In genomic region chr12:103181366-103182152, GRCh38 we compare ENCODE assay signal across 13 cellular contexts.
DNase-seq lines count a peak whose midpoint lies in the region; ATAC-seq, FAIRE-seq and TF ChIP-seq lines count a peak whose summit lies in the region.
"Had no signal": no experiment of that assay in that cellular context is flagged by ENCODE, and none has a peak within 500 bp of the region (broad histone marks: within the 10 kb centered on the region; RNA-seq: fewer than 3 reads in every experiment).

No MANE protein-coding gene starts in this region.

- peak in 2 of 3 experiments; percentile 6 to 49; a peak in 2 of 6 replicates for TF ChIP-seq CTCF in GM12878 (IDR thresholded peaks at IDR 0.05 in 2 of 3, conservative IDR thresholded peaks at IDR 0.05 in 1 of 3; ENCODE audit: control insufficient read depth in 2 of 3, extremely low read depth in 1 of 3, insufficient read depth in 1 of 3, low read depth in 3 of 3, low read length in 3 of 3)
- TF ChIP-seq CTCF in osteoblast (IDR thresholded peaks at IDR 0.05; ENCODE audit: extremely low read depth, low read depth, low read length): no peak
- TF ChIP-seq CTCF in mammary epithelial cell (conservative IDR thresholded peaks at IDR 0.05 in 1 of 2, IDR thresholded peaks at IDR 0.05 in 1 of 2; ENCODE audit: extremely low read depth in 1 of 2, insufficient read depth in 1 of 2, low read depth in 1 of 2, low read length in 2 of 2): no peak

- ATAC-seq in GM18873 (IDR thresholded peaks at IDR 0.05; ENCODE audit: low FRiP score, unreplicated experiment): peak; percentile 92
- ATAC-seq in GM21528 (IDR thresholded peaks at IDR 0.05; ENCODE audit: low FRiP score, unreplicated experiment): peak; percentile 87
- peak; percentile 86 for ATAC-seq in HG03103 (IDR thresholded peaks at IDR 0.05; ENCODE audit: low read depth, unreplicated experiment)
- ATAC-seq in GM12878: peak; percentile 96
- ATAC-seq: effector memory CD8-positive, alpha-beta T cell had no signal

- H3K4me2 ChIP-seq in GM12878 (ENCODE audit: control insufficient read depth, insufficient read depth): 0 out of 2 replicates have a peak overlapping the region, but pooled peaks have one; percentile 23
- H3K4me2 ChIP-seq in osteoblast (ENCODE audit: insufficient read depth, low read length): no peak overlapping the region
- H3K4me2 ChIP-seq in mammary epithelial cell (ENCODE audit: insufficient read depth, low read depth, low read length): no peak overlapping the region
- H3K4me2 ChIP-seq: hepatocyte had no signal

- H3K4me3 ChIP-seq in GM12878: no peak overlapping the region
- no peak overlapping the region for H3K4me3 ChIP-seq in osteoblast (ENCODE audit: insufficient read depth, low read length)
- no peak overlapping the region for H3K4me3 ChIP-seq in mammary epithelial cell (replicated peaks in 1 of 3; ENCODE audit: insufficient read depth in 1 of 3, low read depth in 2 of 3, low read length in 3 of 3)
- H3K4me3 ChIP-seq: hepatocyte, right atrium auricular region, uterus had no signal

- peak overlapping the region; percentile 45; the same call in 1 of the 2 replicates for H3K27ac ChIP-seq in GM12878 (ENCODE audit: control insufficient read depth, insufficient read depth)
- H3K27ac ChIP-seq in osteoblast (ENCODE audit: low read depth, low read length): no peak overlapping the region
- H3K27ac ChIP-seq in mammary epithelial cell (ENCODE audit: insufficient read depth, low read depth, low read length): no peak overlapping the region
- H3K27ac ChIP-seq: hepatocyte, right atrium auricular region, uterus had no signal

- no peaks in the 10 kb centered on the region for H3K27me3 Mint-ChIP-seq in activated CD4-positive, alpha-beta T cell treated with anti-CD3 and anti-CD28 coated beads, Interleukin-2, amount 10 ng/mL, durations not matched to agents 7 days and 5 days

- H3K36me3 ChIP-seq in GM12878 (ENCODE audit: control insufficient read depth in 2 of 2, insufficient read depth in 2 of 2, low read length in 1 of 2): no peaks in the 10 kb centered on the region
- H3K36me3 ChIP-seq in osteoblast (ENCODE audit: insufficient read depth, low read length): no peaks in the 10 kb centered on the region
- no peaks in the 10 kb centered on the region for H3K36me3 ChIP-seq in mammary epithelial cell (ENCODE audit: insufficient read depth, low read length)
- H3K36me3 ChIP-seq: right atrium auricular region, uterus had no signal

- no peaks in the 10 kb centered on the region for H4K20me1 ChIP-seq in GM12878 (ENCODE audit: control insufficient read depth, insufficient read depth)
- H4K20me1 ChIP-seq in osteoblast (ENCODE audit: insufficient read depth, low read length): no peaks in the 10 kb centered on the region
- no peaks in the 10 kb centered on the region for H4K20me1 ChIP-seq in mammary epithelial cell (ENCODE audit: insufficient read depth, low read length)

- intact Hi-C loops in GM12878 (cut with micrococcal nuclease; ENCODE audit: unreplicated experiment) (loop anchor here (1.0 to 5.0 kb wide), 8 partner anchors 39 to 323 kb away; no protein-coding TSS in a partner anchor), mammary epithelial cell (cut with micrococcal nuclease) (no loop called here)

- no peak for TF ChIP-seq POLR2A in GM12878 (IDR thresholded peaks at IDR 0.05; ENCODE audit: low read depth, low read length)

- dilution Hi-C loops in mammary epithelial cell (cut with HindIII; ENCODE audit: low sequenced_read_pairs): no loop called here

- H3K9ac ChIP-seq in GM12878 (ENCODE audit: control insufficient read depth, insufficient read depth, low read length) (no peak overlapping the region), mammary epithelial cell (ENCODE audit: insufficient read depth, low read length) (no peak overlapping the region)

- H3K79me2 ChIP-seq in GM12878 (ENCODE audit: control insufficient read depth, insufficient read depth, low read length) (no peaks in the 10 kb centered on the region), osteoblast (ENCODE audit: insufficient read depth, low read length) (no peaks in the 10 kb centered on the region), mammary epithelial cell (ENCODE audit: insufficient read depth, low read length) (no peaks in the 10 kb centered on the region)
- H3K79me2 ChIP-seq: hepatocyte had no signal

- peak in 1 of 2 experiments; percentile 68; a peak in 2 of 4 replicates for TF ChIP-seq EP300 in GM12878 (IDR thresholded peaks at IDR 0.05; ENCODE audit: borderline replicate concordance in 1 of 2, control insufficient read depth in 1 of 2, low read depth in 2 of 2, low read length in 2 of 2)

- H3K9me3 ChIP-seq in GM12878 (replicated peaks; ENCODE audit: control insufficient read depth, insufficient read depth, low read length): peaks cover 3% of the 10 kb centered on the region
- H3K9me3 ChIP-seq in osteoblast (ENCODE audit: low read depth, low read length): no peaks in the 10 kb centered on the region
- H3K9me3 ChIP-seq in mammary epithelial cell (replicated peaks; ENCODE audit: insufficient read depth, low read length): no peaks in the 10 kb centered on the region
- H3K9me3 ChIP-seq: right atrium auricular region, uterus had no signal

- SMC1A ChIA-PET in GM12878 (lab: Charles Lee; ENCODE audit: uncharacterized antibody, unreplicated experiment): interaction anchor here (0.5 to 5.8 kb wide), 50 partner anchors 9 to 1171 kb away, joined by 3 to 72 read pairs (median 6); partner anchors contain the start of gene C12orf42

- DNase-seq in GM12878 (ENCODE audit: low read depth, low spot score): peak; percentile 88
- no peak for DNase-seq in osteoblast (ENCODE audit: insufficient read length, low spot score, missing footprints)
- DNase-seq in UCSD-AML1 (lab: John Stamatoyannopoulos, UW; ENCODE audit: unreplicated experiment): no peak
- DNase-seq in mammary epithelial cell: no peak
- no peak for DNase-seq in activated CD4-positive, alpha-beta T cell treated with anti-CD3 and anti-CD28 coated beads, Interleukin-2, amount 10 ng/mL, durations not matched to agents 7 days and 5 days
- DNase-seq: effector memory CD8-positive, alpha-beta T cell; SW 1271; uterus had no signal

- H3K27ac Mint-ChIP-seq in activated CD4-positive, alpha-beta T cell treated with anti-CD3 and anti-CD28 coated beads, Interleukin-2, amount 10 ng/mL, durations not matched to agents 7 days and 5 days: no peak overlapping the region
- H3K27ac Mint-ChIP-seq: effector memory CD8-positive, alpha-beta T cell had no signal

- peak; percentile 71 for TF ChIP-seq RAD21 in GM12878 (IDR thresholded peaks at IDR 0.05; ENCODE audit: insufficient read depth, low read depth, low read length)

- no peak overlapping the region for H3K4me3 Mint-ChIP-seq in activated CD4-positive, alpha-beta T cell treated with anti-CD3 and anti-CD28 coated beads, Interleukin-2, amount 10 ng/mL, durations not matched to agents 7 days and 5 days
- H3K4me3 Mint-ChIP-seq: effector memory CD8-positive, alpha-beta T cell had no signal

- in situ Hi-C loops in GM12878 (cut with MboI): loop anchor here (5.0 kb wide), 1 partner anchor 321 kb away; no protein-coding TSS in a partner anchor
- in situ Hi-C loops in mammary epithelial cell (cut with MboI; ENCODE audit: low sequenced_read_pairs in 2 of 2): no loop called here

- BruUV-seq in GM12878 (replicated peaks; lab: Mats Ljungman, UMichigan) (no TSS peak), mammary epithelial cell (replicated peaks; lab: Mats Ljungman, UMichigan) (no TSS peak)

- H3K9me3 Mint-ChIP-seq in activated CD4-positive, alpha-beta T cell treated with anti-CD3 and anti-CD28 coated beads, Interleukin-2, amount 10 ng/mL, durations not matched to agents 7 days and 5 days: peaks cover 3% of the 10 kb centered on the region

- WGBS in GM12878 (ENCODE audit: insufficient coverage, insufficient replicate concordance, low lambda C conversion rate, missing lambda C conversion rate): 0% methylated on average over 6 of the region's 6 CpGs
- WGBS in mammary epithelial cell (ENCODE audit: low coverage, missing lambda C conversion rate): 67% methylated on average over 6 of the region's 6 CpGs

- RAD21 ChIA-PET in GM12878 (lab: Charles Lee; ENCODE audit: unreplicated experiment): interaction anchor here (0.6 to 4.8 kb wide), 48 partner anchors 9 to 367 kb away, joined by 3 to 67 read pairs (median 6); no protein-coding TSS in a partner anchor

- CTCF ChIA-PET in GM12878 (lab: Yijun Ruan, JAX): interaction anchor here (0.6 to 3.4 kb wide), 34 partner anchors 9 to 450 kb away, joined by 3 to 39 read pairs (median 4); no protein-coding TSS in a partner anchor
- CTCF ChIA-PET in mammary epithelial cell (lab: Charles Lee; ENCODE audit: low non-redundant PET): no interaction called here
- CTCF ChIA-PET in activated CD4-positive, alpha-beta T cell treated with anti-CD3 and anti-CD28 coated beads, Interleukin-2, amount 10 ng/mL, durations not matched to agents 7 days and 5 days (lab: Charles Lee): no interaction called here

- H3K27me3 ChIP-seq in GM12878 (replicated peaks in 1 of 2; ENCODE audit: control insufficient read depth in 2 of 2, insufficient read depth in 2 of 2, low read length in 1 of 2) (no peaks in the 10 kb centered on the region), osteoblast (ENCODE audit: insufficient read depth, low read length) (no peaks in the 10 kb centered on the region), mammary epithelial cell (ENCODE audit: insufficient read depth, low read length) (no peaks in the 10 kb centered on the region)
- H3K27me3 ChIP-seq: hepatocyte, right atrium auricular region, uterus had no signal

- FAIRE-seq in GM12878 (lab: Jason Lieb, UNC): peak; percentile 75

- H3K4me1 Mint-ChIP-seq in activated CD4-positive, alpha-beta T cell treated with anti-CD3 and anti-CD28 coated beads, Interleukin-2, amount 10 ng/mL, durations not matched to agents 7 days and 5 days: no peaks in the 10 kb centered on the region

- POLR2A ChIA-PET in GM12878 (lab: Charles Lee): interaction anchor here (0.6 to 2.1 kb wide), 12 partner anchors 37 to 233 kb away, joined by 3 to 8 read pairs (median 3); no protein-coding TSS in a partner anchor
- POLR2A ChIA-PET in activated CD4-positive, alpha-beta T cell treated with anti-CD3 and anti-CD28 coated beads, Interleukin-2, amount 10 ng/mL, durations not matched to agents 7 days and 5 days (lab: Charles Lee): no interaction called here

- peak overlapping the region; percentile 58 for H2AFZ ChIP-seq in GM12878 (ENCODE audit: control insufficient read depth, low read depth, low read length)
- no peak overlapping the region for H2AFZ ChIP-seq in osteoblast (ENCODE audit: low read length)
- H2AFZ ChIP-seq in mammary epithelial cell (ENCODE audit: low read depth, low read length): no peak overlapping the region
- H2AFZ ChIP-seq: hepatocyte had no signal

- no peaks in the 10 kb centered on the region for H3K36me3 Mint-ChIP-seq in activated CD4-positive, alpha-beta T cell treated with anti-CD3 and anti-CD28 coated beads, Interleukin-2, amount 10 ng/mL, durations not matched to agents 7 days and 5 days (ENCODE audit: low read depth)

- H3K4me1 ChIP-seq in GM12878 (ENCODE audit: control insufficient read depth, insufficient read depth, low read length): no peaks in the 10 kb centered on the region
- H3K4me1 ChIP-seq in osteoblast (ENCODE audit: insufficient read depth, low read length): no peaks in the 10 kb centered on the region
- no peaks in the 10 kb centered on the region for H3K4me1 ChIP-seq in mammary epithelial cell (ENCODE audit: insufficient read depth, low read length)
- H3K4me1 ChIP-seq: right atrium auricular region, uterus had no signal

TF ChIP-seq in GM12878, 131 proteins besides CTCF, POLR2A, EP300 and RAD21 (continues in another document):
- no peak for TF ChIP-seq HDAC6 (IDR thresholded peaks at IDR 0.05; ENCODE audit: unreplicated experiment)

Comparison
In these comparisons a context has a peak if more than half of its experiments do, and no peak if none do; other contexts are left out.
1. CTCF ChIP-seq: peak in GM12878 (2 of 3); none in osteoblast (single experiment) and mammary epithelial cell (0 of 2).
2. Peak in every context shown above with its lines, with median percentiles within 50 percentile points of each other: ATAC-seq.